In the genomic region with DNA sequence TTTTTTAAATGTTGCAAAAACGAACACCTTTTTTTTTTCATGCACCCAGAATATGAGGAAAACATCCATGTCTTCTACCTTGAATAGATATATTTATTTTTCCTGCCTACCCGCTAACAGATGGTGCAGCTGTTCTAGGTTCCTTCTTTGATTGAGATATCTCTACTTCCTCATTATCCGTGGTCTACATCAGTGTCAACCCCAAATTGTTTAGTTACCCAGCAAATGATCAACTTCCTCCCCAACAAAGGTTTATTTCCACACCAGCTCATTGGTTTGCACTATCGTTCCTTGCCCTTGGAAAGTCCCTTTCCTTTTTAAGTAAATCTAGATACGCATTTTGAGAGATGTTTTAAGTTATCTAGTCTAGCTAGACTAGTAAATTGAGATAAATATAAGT, we compare ENCODE assay signal across 15 cellular contexts.
DNase-seq lines count a peak whose midpoint lies in the region.
"Had no signal": no experiment of that assay in that cellular context is flagged by ENCODE, and none has a peak within 500 bp of the region (broad histone marks: within the 10 kb centered on the region; RNA-seq: fewer than 3 reads in every experiment).

No MANE protein-coding gene starts in this region.

- DNase-seq in CMK (ENCODE audit: low read depth) (peak; percentile 4), Kasumi-1 (lab: John Stamatoyannopoulos, UW) (peak; percentile 48 to 73), NOMO-1 (lab: John Stamatoyannopoulos, UW; ENCODE audit: unreplicated experiment in 2 of 2) (peak; percentile 43 to 87), SKM-1 (lab: John Stamatoyannopoulos, UW; ENCODE audit: unreplicated experiment) (peak; percentile 32), iPS-NIHi7 (ENCODE audit: extremely low spot score) (no peak), NCI-H524 (lab: John Stamatoyannopoulos, UW) (no peak), HuH-7 (ENCODE audit: low spot score) (no peak), HPDE6-E6E7 (ENCODE audit: extremely low spot score) (no peak)
- DNase-seq: BE2C; CD4-positive, alpha-beta memory T cell; COR-L47; DMS153; DMS79 treated with DMSO at 0.1 percent for 48 hours; EL; IMR-90 had no signal

Comparison
In these comparisons a context has a peak if more than half of its experiments do, and no peak if none do; other contexts are left out.
1. DNase-seq: peak in CMK (single experiment), Kasumi-1 (2 of 2), NOMO-1 (2 of 2) and SKM-1 (single experiment); none in iPS-NIHi7 (single experiment), NCI-H524 (0 of 2), HuH-7 (single experiment) and HPDE6-E6E7 (single experiment).